Comparison of ENCODE assay signal across 1 cellular context in the genomic region with DNA sequence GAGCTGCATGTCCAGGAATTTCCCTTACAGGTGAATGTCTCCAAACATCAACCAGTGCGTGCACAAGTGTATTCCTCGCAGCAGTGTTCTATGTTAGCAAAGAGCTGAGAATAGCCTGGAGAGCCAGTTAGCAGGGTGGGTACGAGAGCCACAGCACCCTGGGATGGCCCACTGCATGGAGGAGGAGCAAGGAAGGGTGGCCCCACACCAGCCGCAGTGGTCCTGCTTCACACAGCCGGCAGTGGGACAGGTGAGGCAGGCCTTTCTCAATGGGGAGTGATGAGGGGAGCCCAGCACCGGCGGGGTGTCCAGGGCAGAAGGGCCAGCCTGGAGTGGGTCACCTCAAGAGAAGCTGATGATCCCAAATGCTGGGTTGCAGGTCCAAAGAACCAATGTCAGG.
TF ChIP-seq lines count a peak whose summit lies in the region.

No MANE protein-coding gene starts in this region.

TF ChIP-seq in H1, 55 proteins besides CTCF, POLR2A, EP300 and RAD21:
- TF ChIP-seq CHD1 (IDR thresholded peaks at IDR 0.05; ENCODE audit: low read depth, low read length) (no peak), KDM5A (IDR thresholded peaks at IDR 0.05; ENCODE audit: low read length) (no peak), JUND (IDR thresholded peaks at IDR 0.05; ENCODE audit: low read length) (no peak), POLR2AphosphoS5 (IDR thresholded peaks at IDR 0.05; ENCODE audit: low read depth, low read length) (no peak), KDM4A (IDR thresholded peaks at IDR 0.05; ENCODE audit: low read depth, low read length, severe bottlenecking) (no peak), SAP30 (IDR thresholded peaks at IDR 0.05; ENCODE audit: insufficient read depth, insufficient replicate concordance, low read length) (no peak)
